Comparison of ENCODE assay signal across 1 cellular context in the genomic region with DNA sequence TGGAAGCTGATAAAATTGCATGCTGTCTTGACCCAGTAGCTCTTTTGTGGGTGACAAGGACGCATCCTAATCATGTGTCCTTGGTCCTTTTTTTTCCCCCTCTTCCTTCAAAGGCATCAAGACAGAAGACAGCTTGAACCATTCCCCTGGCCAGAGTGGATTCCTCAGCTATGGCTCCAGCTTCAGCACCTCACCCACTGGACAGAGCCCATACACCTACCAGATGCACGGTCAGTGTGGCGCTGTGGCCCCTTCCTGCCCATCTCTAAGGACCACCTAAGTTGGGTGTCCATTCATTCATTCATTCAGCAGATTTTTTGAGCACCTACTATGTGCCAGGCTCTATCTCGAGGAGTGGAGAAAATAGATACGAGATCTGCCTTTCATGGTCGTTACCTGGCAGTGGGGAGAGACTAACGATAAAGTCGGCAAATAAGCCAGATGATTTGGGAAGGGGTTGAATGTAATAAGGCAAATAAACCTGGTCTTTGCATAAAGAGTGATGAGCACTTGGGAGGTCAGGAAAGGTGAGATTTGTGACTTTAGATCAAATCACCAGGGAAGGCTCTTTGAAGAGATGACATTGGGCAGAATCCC.
A peak's percentile ranks its signal among the peaks of the same experiment; 100 is the strongest.
TF ChIP-seq lines count a peak whose summit lies in the region.

No MANE protein-coding gene starts in this region.

TF ChIP-seq in HEK293, 187 proteins besides CTCF, POLR2A, EP300 and RAD21 (continued from another document):
- TF ChIP-seq, protein P1, sequence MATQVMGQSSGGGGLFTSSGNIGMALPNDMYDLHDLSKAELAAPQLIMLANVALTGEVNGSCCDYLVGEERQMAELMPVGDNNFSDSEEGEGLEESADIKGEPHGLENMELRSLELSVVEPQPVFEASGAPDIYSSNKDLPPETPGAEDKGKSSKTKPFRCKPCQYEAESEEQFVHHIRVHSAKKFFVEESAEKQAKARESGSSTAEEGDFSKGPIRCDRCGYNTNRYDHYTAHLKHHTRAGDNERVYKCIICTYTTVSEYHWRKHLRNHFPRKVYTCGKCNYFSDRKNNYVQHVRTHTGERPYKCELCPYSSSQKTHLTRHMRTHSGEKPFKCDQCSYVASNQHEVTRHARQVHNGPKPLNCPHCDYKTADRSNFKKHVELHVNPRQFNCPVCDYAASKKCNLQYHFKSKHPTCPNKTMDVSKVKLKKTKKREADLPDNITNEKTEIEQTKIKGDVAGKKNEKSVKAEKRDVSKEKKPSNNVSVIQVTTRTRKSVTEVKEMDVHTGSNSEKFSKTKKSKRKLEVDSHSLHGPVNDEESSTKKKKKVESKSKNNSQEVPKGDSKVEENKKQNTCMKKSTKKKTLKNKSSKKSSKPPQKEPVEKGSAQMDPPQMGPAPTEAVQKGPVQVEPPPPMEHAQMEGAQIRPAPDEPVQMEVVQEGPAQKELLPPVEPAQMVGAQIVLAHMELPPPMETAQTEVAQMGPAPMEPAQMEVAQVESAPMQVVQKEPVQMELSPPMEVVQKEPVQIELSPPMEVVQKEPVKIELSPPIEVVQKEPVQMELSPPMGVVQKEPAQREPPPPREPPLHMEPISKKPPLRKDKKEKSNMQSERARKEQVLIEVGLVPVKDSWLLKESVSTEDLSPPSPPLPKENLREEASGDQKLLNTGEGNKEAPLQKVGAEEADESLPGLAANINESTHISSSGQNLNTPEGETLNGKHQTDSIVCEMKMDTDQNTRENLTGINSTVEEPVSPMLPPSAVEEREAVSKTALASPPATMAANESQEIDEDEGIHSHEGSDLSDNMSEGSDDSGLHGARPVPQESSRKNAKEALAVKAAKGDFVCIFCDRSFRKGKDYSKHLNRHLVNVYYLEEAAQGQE (tag by site-specific recombination; IDR thresholded peaks at IDR 0.05): peak; percentile 94
- TF ChIP-seq SETDB1 (IDR thresholded peaks at IDR 0.05; ENCODE audit: insufficient read length, low read length) (no peak), ZNF530 (tag by site-specific recombination; IDR thresholded peaks at IDR 0.05; ENCODE audit: low read depth) (no peak), GLI2 (tag by site-specific recombination; IDR thresholded peaks at IDR 0.05; ENCODE audit: borderline replicate concordance, low read depth) (no peak)
